Comparison of ENCODE assay signal across 8 cellular contexts in the genomic region with DNA sequence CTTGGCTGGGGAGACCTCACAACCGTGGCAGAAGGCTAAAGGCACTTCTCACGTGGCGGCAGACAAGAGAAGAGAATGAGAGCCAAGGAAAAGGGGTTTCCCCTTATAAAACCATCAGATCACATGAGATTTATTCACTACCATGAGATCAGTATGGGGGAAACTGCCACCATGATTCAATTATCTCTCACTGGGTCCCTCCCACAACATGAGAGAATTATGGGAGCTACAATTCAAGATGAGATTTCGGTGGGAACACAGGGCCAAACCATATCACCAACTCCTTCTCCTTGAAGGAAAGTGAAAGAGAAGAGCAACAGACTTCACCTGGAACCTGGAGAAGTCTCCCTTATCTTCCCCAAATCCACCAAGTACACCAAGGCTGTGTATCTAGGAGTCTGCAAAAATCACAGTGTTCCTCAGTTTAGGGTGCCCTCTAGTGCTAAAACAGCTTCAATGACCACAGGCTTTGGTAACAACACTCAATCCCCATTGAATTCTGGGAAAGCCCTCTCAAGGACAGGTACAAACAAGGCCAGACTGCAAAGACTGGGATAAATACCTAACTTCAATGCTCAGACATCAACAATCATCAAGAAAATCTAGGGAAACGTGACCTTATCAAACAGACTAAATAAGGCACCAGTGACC.
DNase-seq lines count a peak whose midpoint lies in the region; FAIRE-seq and TF ChIP-seq lines count a peak whose summit lies in the region.

No MANE protein-coding gene starts in this region.

- H4K20me1 ChIP-seq in keratinocyte (ENCODE audit: control insufficient read depth, extremely low read depth, insufficient read depth, low read length): no peaks in the 10 kb centered on the region

- H3K27me3 ChIP-seq in keratinocyte (ENCODE audit: control insufficient read depth, extremely low read depth, insufficient read depth, low read length) (no peaks in the 10 kb centered on the region), dorsolateral prefrontal cortex (no peaks in the 10 kb centered on the region)

- intact Hi-C loops in dorsolateral prefrontal cortex (cut with DNase I): no loop called here

- H3K79me2 ChIP-seq in keratinocyte (ENCODE audit: control insufficient read depth, insufficient read depth, low read length): no peaks in the 10 kb centered on the region

- no peaks in the 10 kb centered on the region for H3K9me3 ChIP-seq in keratinocyte (ENCODE audit: control insufficient read depth, low read depth, low read length)

- peak; percentile 95 for FAIRE-seq in keratinocyte (lab: Jason Lieb, UNC)

- H3K9me1 ChIP-seq in keratinocyte (ENCODE audit: control insufficient read depth, extremely low read depth, insufficient read depth, low read length): no peaks in the 10 kb centered on the region

- no peak overlapping the region for H3K4me2 ChIP-seq in keratinocyte (ENCODE audit: control insufficient read depth, extremely low read depth, insufficient read depth, low read depth, low read length)

- no peak overlapping the region for H3K9ac ChIP-seq in keratinocyte (ENCODE audit: control insufficient read depth, extremely low read depth, insufficient read depth, low read length)

- dilution Hi-C loops in keratinocyte (cut with MboI; ENCODE audit: extremely low pct_ligation_motif_present, low sequenced_read_pairs): no loop called here

- H3K4me1 ChIP-seq in keratinocyte (ENCODE audit: control insufficient read depth, extremely low read depth, insufficient read depth, low read length): no peaks in the 10 kb centered on the region

- no peaks in the 10 kb centered on the region for H3K36me3 ChIP-seq in keratinocyte (ENCODE audit: control insufficient read depth in 2 of 2, extremely low read depth in 1 of 2, insufficient read depth in 2 of 2, low read length in 2 of 2)

- H3K4me3 ChIP-seq in keratinocyte (ENCODE audit: control insufficient read depth in 2 of 3, extremely low read depth in 1 of 3, insufficient read depth in 2 of 3, low read depth in 1 of 3, low read length in 3 of 3): no peak overlapping the region
- H3K4me3 ChIP-seq in dorsolateral prefrontal cortex: no peak overlapping the region

- H2AFZ ChIP-seq in keratinocyte (ENCODE audit: control insufficient read depth, low read length): peak overlapping the region; percentile 57

- TF ChIP-seq CTCF in keratinocyte (optimal IDR thresholded peaks at IDR 0.05 in 1 of 3, IDR thresholded peaks at IDR 0.05 in 1 of 3, conservative IDR thresholded peaks at IDR 0.05 in 1 of 3; ENCODE audit: extremely low read depth in 1 of 3, insufficient read depth in 2 of 3, low read length in 3 of 3) (peak; percentile 65 to 74 (median 69)), dorsolateral prefrontal cortex (IDR thresholded peaks at IDR 0.05 in 54 of 56, conservative IDR thresholded peaks at IDR 0.05 in 2 of 56; ENCODE audit: low read depth in 1 of 56, partially characterized antibody in 56 of 56) (no peak)

- DNase-seq in DMS153 treated with DMSO at 0.1 percent for 48 hours (lab: John Stamatoyannopoulos, UW; ENCODE audit: unreplicated experiment) (peak; percentile 14), HT-29 (ENCODE audit: low spot score) (peak; percentile 55), SK-MEL-5 (ENCODE audit: low read depth, low spot score) (peak; percentile 81), keratinocyte (ENCODE audit: low read depth, low spot score) (peak; percentile 11), NCI-H187 (lab: John Stamatoyannopoulos, UW) (no peak), dorsolateral prefrontal cortex (no peak), NCI-H2196 treated with DMSO at 0.1 percent for 48 hours (lab: John Stamatoyannopoulos, UW; ENCODE audit: unreplicated experiment) (no peak)
- no peak for DNase-seq in stimulated activated CD4-positive, alpha-beta T cell treated with anti-CD3 and anti-CD28 coated beads, Interleukin-12 subunit alpha, Interleukin-12 subunit beta, amount 100 ng/mL, for 4 hours

- H3K27ac ChIP-seq in keratinocyte (ENCODE audit: control insufficient read depth, insufficient read depth, low read length) (no peak overlapping the region), dorsolateral prefrontal cortex (no peak overlapping the region)

- in situ Hi-C loops in SK-MEL-5 (cut with HindIII; ENCODE audit: low pct_unique_long_range_greater_than_20kb, low sequenced_read_pairs): no loop called here

Comparison
In these comparisons a context has a peak if more than half of its experiments do, and no peak if none do; other contexts are left out.
1. DNase-seq: peak in DMS153 treated with DMSO at 0.1 percent for 48 hours (single experiment), HT-29 (single experiment), SK-MEL-5 (single experiment) and keratinocyte (single experiment); none in NCI-H187 (0 of 2), dorsolateral prefrontal cortex (0 of 10), NCI-H2196 treated with DMSO at 0.1 percent for 48 hours (single experiment) and stimulated activated CD4-positive, alpha-beta T cell treated with anti-CD3 and anti-CD28 coated beads, Interleukin-12 subunit alpha, Interleukin-12 subunit beta, amount 100 ng/mL, for 4 hours (single experiment).
2. CTCF ChIP-seq: peak in keratinocyte (3 of 3); none in dorsolateral prefrontal cortex (0 of 56).